ENCODE assay signal across 15 cellular contexts in the genomic region with DNA sequence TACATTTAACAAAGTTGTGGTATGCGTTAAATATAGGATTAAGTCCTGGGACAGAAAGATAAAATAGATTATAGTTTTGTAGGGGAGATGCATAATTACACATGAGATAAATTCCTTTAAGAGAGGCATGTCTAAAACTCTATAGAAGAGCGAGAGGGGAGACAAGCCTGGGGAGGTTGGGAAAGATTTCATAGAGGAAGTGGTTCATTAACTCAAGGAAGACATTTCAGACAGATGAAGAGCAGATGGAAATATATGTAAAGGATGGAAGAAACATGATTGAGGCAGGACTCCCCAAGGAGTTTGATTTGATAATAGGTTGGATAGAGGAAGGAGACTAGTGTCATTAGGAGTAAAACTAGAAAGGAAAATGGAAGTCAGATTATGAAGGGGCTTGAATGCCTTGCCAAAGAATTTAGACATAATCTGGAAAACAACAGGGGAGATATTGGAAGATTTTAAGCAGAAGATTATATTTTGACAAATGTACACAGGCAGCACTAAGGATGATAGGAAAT.
"Had no signal": no experiment of that assay in that cellular context is flagged by ENCODE, and none has a peak within 500 bp of the region (broad histone marks: within the 10 kb centered on the region; RNA-seq: fewer than 3 reads in every experiment).

No MANE protein-coding gene starts in this region.

- H3K27me3 ChIP-seq: adrenal gland had no signal

- H3K4me1 ChIP-seq: adrenal gland, prostate gland had no signal

- H3K9me3 ChIP-seq: adrenal gland, prostate gland had no signal

- H3K36me3 ChIP-seq: adrenal gland, prostate gland had no signal

- H3K4me3 ChIP-seq: adrenal gland, prostate gland had no signal

- DNase-seq: activated CD4-positive, alpha-beta T cell treated with anti-CD3 and anti-CD28 coated beads, Interleukin-2, amount 10 ng/mL, durations not matched to agents 7 days and 5 days; activated CD4-positive, CD25-positive, alpha-beta regulatory T cell; activated CD8-positive, alpha-beta memory T cell treated with anti-CD3 and anti-CD28 coated beads for 24 hours; activated naive CD4-positive, alpha-beta T cell treated with anti-CD3 and anti-CD28 coated beads, Interleukin-2, amount 10 ng/mL, durations not matched to agents 7 days and 5 days; activated T-cell treated with anti-CD3 and anti-CD28 coated beads for 4 hours; adrenal gland; foreskin melanocyte; islet precursor cell; natural killer cell; occipital lobe; stimulated activated CD4-positive, alpha-beta T cell treated with anti-CD3 and anti-CD28 coated beads, Interleukin-2, amount 100 ng/mL, for 24 hours; stimulated activated naive B cell treated with anti-CD40 and anti-IgM and Interleukin-4, amounts not matched to agents 10 μg/mL and 1 μg/mL and 100 μg/mL, for 72 hours; substantia nigra; trophoblast cell had no signal

- H3K27ac ChIP-seq: adrenal gland, prostate gland had no signal
